In the genomic region with DNA sequence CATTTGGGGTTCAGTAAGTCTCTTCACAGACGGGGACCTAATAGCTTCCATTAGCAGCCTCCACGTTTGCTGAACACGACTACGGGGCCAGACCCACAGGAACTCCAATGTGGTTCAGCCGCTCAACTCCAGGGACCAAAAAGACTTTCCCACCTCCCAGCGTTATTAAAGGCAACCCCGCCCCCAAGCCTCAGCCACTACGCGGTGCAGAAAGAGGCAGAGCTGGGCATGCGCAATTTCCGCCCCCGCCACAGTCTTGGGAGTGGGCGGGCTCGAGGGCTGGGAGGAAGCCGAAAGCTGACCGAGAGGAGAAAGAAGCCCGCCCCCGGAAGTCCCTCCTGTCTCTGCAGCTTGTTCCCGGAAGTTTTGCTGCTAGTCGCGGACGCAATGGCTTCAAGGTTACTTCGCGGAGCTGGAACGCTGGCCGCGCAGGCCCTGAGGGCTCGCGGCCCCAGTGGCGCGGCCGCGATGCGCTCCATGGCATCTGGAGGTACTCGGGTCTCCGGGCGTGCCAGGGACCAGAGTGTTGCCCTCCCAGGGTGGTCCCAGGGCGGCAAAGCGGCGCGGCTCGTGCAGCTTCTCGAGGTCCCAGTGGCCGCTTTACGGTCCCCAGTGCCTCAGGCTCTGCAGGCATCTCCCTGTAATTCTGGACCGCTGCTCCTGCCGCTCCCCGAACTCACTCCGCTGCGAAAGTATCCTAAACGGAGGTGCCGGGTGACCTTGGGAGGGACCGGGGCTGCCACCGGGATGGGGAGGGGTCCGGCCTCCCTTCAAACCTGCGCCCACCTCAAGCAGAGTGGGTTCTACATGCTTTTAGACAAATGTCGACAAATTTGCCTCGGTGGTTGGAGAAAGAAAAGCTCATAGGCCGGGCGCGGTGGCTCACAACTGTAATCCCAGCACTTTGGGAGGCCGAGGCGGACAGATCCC, we compare ENCODE assay signal across 1 cellular context.
TF ChIP-seq lines count a peak whose summit lies in the region.

A gene with protein sequence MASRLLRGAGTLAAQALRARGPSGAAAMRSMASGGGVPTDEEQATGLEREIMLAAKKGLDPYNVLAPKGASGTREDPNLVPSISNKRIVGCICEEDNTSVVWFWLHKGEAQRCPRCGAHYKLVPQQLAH (plus strand): TSS at position 363 of the 930 bp plus-strand sequence. CDS start 25 bp downstream, at position 388.

TF ChIP-seq in A549, 52 proteins besides CTCF, POLR2A, EP300 and RAD21 (continued from another document):
- TF ChIP-seq REST (IDR thresholded peaks at IDR 0.05) (no peak), BCL3 (IDR thresholded peaks at IDR 0.05) (peak; percentile 84; the same call in 2 of the 3 replicates), HOXB13 (CRISPR knock-in tag; IDR thresholded peaks at IDR 0.05; ENCODE audit: low read depth) (no peak), KDM5A (IDR thresholded peaks at IDR 0.05) (peak; percentile 54; the same call in 1 of the 2 replicates), ZSCAN20 (CRISPR knock-in tag; IDR thresholded peaks at IDR 0.05) (no peak), JUN (IDR thresholded peaks at IDR 0.05) (peak; percentile 74 to 85; a peak in 4 of 5 replicates), MAX (IDR thresholded peaks at IDR 0.05) (peak; percentile 50)
